Comparison of ENCODE assay signal across 19 cellular contexts in genomic region chr3:107943860-107944543, GRCh38.
A peak's percentile ranks its signal among the peaks of the same experiment; 100 is the strongest.
DNase-seq lines count a peak whose midpoint lies in the region; ATAC-seq and TF ChIP-seq lines count a peak whose summit lies in the region.
"Had no signal": no experiment of that assay in that cellular context is flagged by ENCODE, and none has a peak within 500 bp of the region (broad histone marks: within the 10 kb centered on the region; RNA-seq: fewer than 3 reads in every experiment).

No MANE protein-coding gene starts in this region.

- intact Hi-C loops in activated CD4-positive, alpha-beta T cell treated with anti-CD3 and anti-CD28 coated beads, Interleukin-2, amount 10 ng/mL, durations not matched to agents 24 days and 14 days (cut with micrococcal nuclease), result loop anchor here (2.0 to 5.0 kb wide), 5 partner anchors 15 to 443 kb away; no protein-coding TSS in a partner anchor
- intact Hi-C loops in PC-3 (cut with micrococcal nuclease), result loop anchor here (2.0 kb wide), 1 partner anchor 45 kb away; no protein-coding TSS in a partner anchor
- intact Hi-C loops in aorta (cut with DNase I), result no loop called here
- intact Hi-C loops in naive thymus-derived CD4-positive, alpha-beta T cell (cut with micrococcal nuclease), result no loop called here

- H3K27me3 Mint-ChIP-seq in activated CD4-positive, alpha-beta T cell treated with anti-CD3 and anti-CD28 coated beads, Interleukin-2, amount 10 ng/mL, durations not matched to agents 24 days and 14 days, result peaks cover 5% of the 10 kb centered on the region
- H3K27me3 Mint-ChIP-seq in naive thymus-derived CD4-positive, alpha-beta T cell, result peaks cover 0 to 4% (median 0%) of the 10 kb centered on the region in 5 donors

- H3K9me3 Mint-ChIP-seq in activated CD4-positive, alpha-beta T cell treated with anti-CD3 and anti-CD28 coated beads, Interleukin-2, amount 10 ng/mL, durations not matched to agents 24 days and 14 days, result peaks cover 12% of the 10 kb centered on the region
- H3K9me3 Mint-ChIP-seq in naive thymus-derived CD4-positive, alpha-beta T cell, result peaks cover 0 to 4% (median 0%) of the 10 kb centered on the region in 11 donors
- H3K9me3 Mint-ChIP-seq: activated T-cell treated with anti-CD3 and anti-CD28 coated beads, Interleukin-2, amount 50 U/mL, for 4 hours; H9; IgD-negative memory B cell; neural crest cell had no signal

- peak overlapping the region; percentile 28 for H3K27ac Mint-ChIP-seq in activated CD4-positive, alpha-beta T cell treated with anti-CD3 and anti-CD28 coated beads, Interleukin-2, amount 10 ng/mL, durations not matched to agents 24 days and 14 days
- no peak overlapping the region for H3K27ac Mint-ChIP-seq in naive thymus-derived CD4-positive, alpha-beta T cell
- H3K27ac Mint-ChIP-seq: IgD-negative memory B cell; T-helper 2 cell treated with Interferon-gamma antibody and Interleukin-4, amounts not matched to agents 5 μg/mL and 100 μg/mL, for 36 hours had no signal

- no peak for DNase-seq in activated CD4-positive, alpha-beta T cell treated with anti-CD3 and anti-CD28 coated beads, Interleukin-2, amount 10 ng/mL, durations not matched to agents 24 days and 14 days
- DNase-seq in activated CD4-positive, alpha-beta T cell treated with anti-CD3 and anti-CD28 coated beads for 1 hour, result no peak
- peak; percentile 30 for DNase-seq in PC-3
- peak; percentile 72 for DNase-seq in fibroblast of mammary gland (ENCODE audit: low read depth)
- no peak for DNase-seq in aorta
- no peak for DNase-seq in naive thymus-derived CD4-positive, alpha-beta T cell
- DNase-seq in NCI-H69 (lab: John Stamatoyannopoulos, UW), result no peak
- no peak for DNase-seq in NCI-H146 treated with DMSO at 0.1 percent for 48 hours (lab: John Stamatoyannopoulos, UW; ENCODE audit: unreplicated experiment)
- DNase-seq: activated T-cell treated with anti-CD3 and anti-CD28 coated beads, Interleukin-2, amount 50 U/mL, for 4 hours; colonic mucosa; esophagus squamous epithelium; H9; NCI-H1694 treated with DMSO at 0.1 percent for 48 hours; NCI-H526 treated with DMSO at 0.1 percent for 48 hours; stimulated activated CD4-positive, alpha-beta T cell treated with anti-CD3 and anti-CD28 coated beads, Interleukin-4, amount 100 ng/mL, for 4 hours; upper lobe of left lung had no signal

- peaks cover 22% of the 10 kb centered on the region for H3K4me1 Mint-ChIP-seq in activated CD4-positive, alpha-beta T cell treated with anti-CD3 and anti-CD28 coated beads, Interleukin-2, amount 10 ng/mL, durations not matched to agents 24 days and 14 days
- H3K4me1 Mint-ChIP-seq in naive thymus-derived CD4-positive, alpha-beta T cell, result peaks cover 0 to 20% (median 7%) of the 10 kb centered on the region in 7 donors
- H3K4me1 Mint-ChIP-seq: IgD-negative memory B cell had no signal

- WGBS in aorta, 2 donors, result 85 to 86% methylated on average over 5 of the region's 5 CpGs

- no peaks in the 10 kb centered on the region for H3K36me3 Mint-ChIP-seq in activated CD4-positive, alpha-beta T cell treated with anti-CD3 and anti-CD28 coated beads, Interleukin-2, amount 10 ng/mL, durations not matched to agents 24 days and 14 days (ENCODE audit: low read depth)
- H3K36me3 Mint-ChIP-seq in naive thymus-derived CD4-positive, alpha-beta T cell, result peaks cover 0 to 2% (median 0%) of the 10 kb centered on the region in 5 donors
- H3K36me3 Mint-ChIP-seq: IgD-negative memory B cell had no signal

- POLR2A ChIA-PET in PC-3 (lab: Charles Lee; ENCODE audit: unreplicated experiment), result no interaction called here
- POLR2A ChIA-PET in naive thymus-derived CD4-positive, alpha-beta T cell (lab: Charles Lee), result no interaction called here

- H3K4me3 ChIP-seq in PC-3 (ENCODE audit: low read length), result no peak overlapping the region
- no peak overlapping the region for H3K4me3 ChIP-seq in fibroblast of mammary gland (ENCODE audit: control insufficient read depth, low read depth, low read length)
- H3K4me3 ChIP-seq in aorta (ENCODE audit: low read length in 2 of 2), result no peak overlapping the region
- H3K4me3 ChIP-seq in naive thymus-derived CD4-positive, alpha-beta T cell (ENCODE audit: low read length), result no peak overlapping the region
- H3K4me3 ChIP-seq: colonic mucosa, esophagus squamous epithelium, upper lobe of left lung had no signal

- no peaks in the 10 kb centered on the region for H3K36me3 ChIP-seq in PC-3 (ENCODE audit: low read depth, low read length)
- no peaks in the 10 kb centered on the region for H3K36me3 ChIP-seq in aorta (ENCODE audit: control insufficient read depth in 1 of 2, insufficient read depth in 2 of 2, low read length in 1 of 2)
- no peaks in the 10 kb centered on the region for H3K36me3 ChIP-seq in naive thymus-derived CD4-positive, alpha-beta T cell (ENCODE audit: control insufficient read depth in 2 of 3, insufficient read depth in 3 of 3, low read length in 3 of 3)
- H3K36me3 ChIP-seq: colonic mucosa, esophagus squamous epithelium, upper lobe of left lung had no signal

- no peaks in the 10 kb centered on the region for H3F3A ChIP-seq in PC-3 (ENCODE audit: low read length, unreplicated experiment)

- TF ChIP-seq CTCF in PC-3 (conservative IDR thresholded peaks at IDR 0.05; ENCODE audit: low read depth, low read length) (no peak), fibroblast of mammary gland (conservative IDR thresholded peaks at IDR 0.05; ENCODE audit: control insufficient read depth, insufficient read depth, low read depth, low read length) (no peak)

- H2AFZ ChIP-seq in PC-3 (ENCODE audit: low read length), result no peak overlapping the region

- ATAC-seq in PC-3 (no peak), aorta (ENCODE audit: low FRiP score) (peak; percentile 58)
- ATAC-seq in naive thymus-derived CD4-positive, alpha-beta T cell, result no peak
- ATAC-seq: activated T-cell treated with anti-CD3 and anti-CD28 coated beads, Interleukin-2, amount 50 U/mL, for 4 hours had no signal

- H3K9me2 ChIP-seq in PC-3 (replicated peaks; ENCODE audit: low read length), result no peaks in the 10 kb centered on the region

- no peak overlapping the region for H3K4me2 ChIP-seq in PC-3 (ENCODE audit: low read length)

- H3K27me3 ChIP-seq in PC-3 (ENCODE audit: low read length) (no peaks in the 10 kb centered on the region), aorta (ENCODE audit: control insufficient read depth in 1 of 2, insufficient read depth in 2 of 2, low read length in 1 of 2) (no peaks in the 10 kb centered on the region)
- no peaks in the 10 kb centered on the region for H3K27me3 ChIP-seq in naive thymus-derived CD4-positive, alpha-beta T cell (ENCODE audit: control insufficient read depth in 2 of 2, insufficient read depth in 2 of 2, low read length in 2 of 2)
- H3K27me3 ChIP-seq: colonic mucosa, esophagus squamous epithelium, upper lobe of left lung had no signal

- H3K9me3 ChIP-seq in PC-3 (ENCODE audit: low read length), result no peaks in the 10 kb centered on the region
- H3K9me3 ChIP-seq in aorta (ENCODE audit: control insufficient read depth, low read length), result no peaks in the 10 kb centered on the region
- H3K9me3 ChIP-seq in naive thymus-derived CD4-positive, alpha-beta T cell (ENCODE audit: control insufficient read depth in 2 of 3, low read length in 3 of 3), result no peaks in the 10 kb centered on the region
- H3K9me3 ChIP-seq: colonic mucosa, esophagus squamous epithelium, upper lobe of left lung had no signal

- peaks cover 32% of the 10 kb centered on the region for H3K4me1 ChIP-seq in PC-3 (ENCODE audit: insufficient read depth, low read length)
- no peaks in the 10 kb centered on the region for H3K4me1 ChIP-seq in aorta (ENCODE audit: control insufficient read depth in 1 of 2, insufficient read depth in 2 of 2, low read length in 2 of 2)
- peaks cover 0 to 4% of the 10 kb centered on the region in 2 donors for H3K4me1 ChIP-seq in naive thymus-derived CD4-positive, alpha-beta T cell (ENCODE audit: control insufficient read depth in 2 of 2, insufficient read depth in 2 of 2, low read length in 2 of 2)
- H3K4me1 ChIP-seq: colonic mucosa, upper lobe of left lung had no signal

- no peaks in the 10 kb centered on the region for H4K20me1 ChIP-seq in PC-3 (ENCODE audit: low read length)

- CTCF ChIA-PET in PC-3 (lab: Charles Lee), result interaction anchor here (0.6 kb wide), 1 partner anchor 1137 kb away, joined by 5 read pairs; no protein-coding TSS in a partner anchor
- CTCF ChIA-PET in naive thymus-derived CD4-positive, alpha-beta T cell (lab: Charles Lee), result interaction anchor here (0.6 kb wide), 1 partner anchor 390 kb away, joined by 4 read pairs; no protein-coding TSS in a partner anchor

- no peaks in the 10 kb centered on the region for H3K79me2 ChIP-seq in PC-3 (ENCODE audit: low read length)

- no peak overlapping the region for H3K4me3 Mint-ChIP-seq in activated CD4-positive, alpha-beta T cell treated with anti-CD3 and anti-CD28 coated beads, Interleukin-2, amount 10 ng/mL, durations not matched to agents 24 days and 14 days
- no peak overlapping the region for H3K4me3 Mint-ChIP-seq in naive thymus-derived CD4-positive, alpha-beta T cell
- H3K4me3 Mint-ChIP-seq: activated T-cell treated with anti-CD3 and anti-CD28 coated beads, Interleukin-2, amount 50 U/mL, for 4 hours; H9; IgD-negative memory B cell; neural crest cell; T-helper 2 cell treated with Interferon-gamma antibody and Interleukin-4, amounts not matched to agents 5 μg/mL and 100 μg/mL, for 36 hours had no signal

- BruUV-seq in PC-3 (replicated peaks; lab: Mats Ljungman, UMichigan), result no TSS peak

- H3K27ac ChIP-seq in PC-3 (ENCODE audit: low read length), result no peak overlapping the region
- H3K27ac ChIP-seq in aorta (ENCODE audit: low read depth in 1 of 2, low read length in 2 of 2), result no peak overlapping the region
- H3K27ac ChIP-seq in naive thymus-derived CD4-positive, alpha-beta T cell (ENCODE audit: low read depth, low read length), result no peak overlapping the region
- H3K27ac ChIP-seq: colonic mucosa, esophagus squamous epithelium, upper lobe of left lung had no signal

- no peak overlapping the region for H3K9ac ChIP-seq in PC-3 (ENCODE audit: low read length)

Comparison
In these comparisons a context has a peak if more than half of its experiments do, and no peak if none do; other contexts are left out.
1. DNase-seq: peak in PC-3 (single experiment) and fibroblast of mammary gland (single experiment); none in activated CD4-positive, alpha-beta T cell treated with anti-CD3 and anti-CD28 coated beads, Interleukin-2, amount 10 ng/mL, durations not matched to agents 24 days and 14 days (single experiment), activated CD4-positive, alpha-beta T cell treated with anti-CD3 and anti-CD28 coated beads for 1 hour (single experiment), aorta (0 of 2), naive thymus-derived CD4-positive, alpha-beta T cell (0 of 9), NCI-H69 (single experiment) and NCI-H146 treated with DMSO at 0.1 percent for 48 hours (single experiment).
2. intact Hi-C loops: an anchor here in activated CD4-positive, alpha-beta T cell treated with anti-CD3 and anti-CD28 coated beads, Interleukin-2, amount 10 ng/mL, durations not matched to agents 24 days and 14 days (2.0 to 5.0 kb wide) and PC-3 (2.0 kb wide); none called in aorta and naive thymus-derived CD4-positive, alpha-beta T cell.